1 cellular context compared by ENCODE assay signal in the genomic region with DNA sequence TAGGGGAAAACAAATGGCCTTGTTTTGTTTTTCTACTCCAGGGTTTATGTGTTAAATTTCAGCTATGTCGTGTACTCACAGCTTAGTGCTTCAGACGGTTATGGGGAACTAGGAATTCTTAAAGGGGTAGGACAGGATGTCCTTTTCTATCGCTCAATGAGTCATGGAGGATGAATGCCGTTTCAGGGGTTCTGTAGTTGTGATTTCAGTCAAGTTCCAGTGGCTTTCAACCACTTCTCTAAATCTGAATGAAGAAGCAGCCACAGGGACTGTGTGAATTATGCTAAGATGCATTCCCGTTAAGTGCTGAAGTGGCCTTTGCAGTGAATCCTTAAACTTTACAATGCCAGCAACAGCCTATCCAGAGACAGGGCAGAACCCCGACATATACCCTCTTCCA.
TF ChIP-seq lines count a peak whose summit lies in the region.

No MANE protein-coding gene starts in this region.

TF ChIP-seq in SK-N-SH treated with all-trans-retinoic acid at 6 μM for 48 hours, 23 proteins besides CTCF, POLR2A, EP300 and RAD21 (continued from another document):
- TF ChIP-seq POU6F1 (CRISPR knock-in tag; IDR thresholded peaks at IDR 0.05; ENCODE audit: borderline replicate concordance, low read depth) (no peak), ESRRG (CRISPR knock-in tag; IDR thresholded peaks at IDR 0.05) (no peak), OSR1 (CRISPR knock-in tag; IDR thresholded peaks at IDR 0.05) (no peak), RARB (CRISPR knock-in tag; IDR thresholded peaks at IDR 0.05) (no peak), TCF4 (CRISPR knock-in tag; IDR thresholded peaks at IDR 0.05; ENCODE audit: borderline replicate concordance) (no peak)
